18 cellular contexts compared by ENCODE assay signal in the genomic region with DNA sequence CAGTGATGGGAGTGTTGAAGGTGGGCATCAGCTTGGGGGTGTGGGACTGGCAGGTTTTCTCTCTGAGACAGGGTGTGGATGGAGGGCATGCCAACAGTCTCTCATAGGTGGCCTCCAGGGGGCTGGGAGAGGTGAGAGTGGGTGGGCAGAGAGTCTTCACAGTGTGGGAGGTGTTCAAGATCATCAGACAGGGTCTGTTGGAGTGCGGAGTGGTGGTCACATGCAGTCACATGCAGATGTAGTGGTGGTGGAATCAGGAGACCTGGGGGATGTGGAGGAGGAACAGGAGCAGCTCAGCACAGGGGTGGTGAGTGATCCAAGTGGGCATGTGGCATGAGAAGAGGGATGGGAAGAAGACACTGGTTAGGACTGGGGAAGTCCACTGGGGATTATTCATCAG. TPM values are rescaled to one million over a fixed set of nuclear protein-coding genes. Genes with fewer than 3 reads are reported as not detected.
DNase-seq lines count a peak whose midpoint lies in the region; ATAC-seq and TF ChIP-seq lines count a peak whose summit lies in the region.
"Had no signal": no experiment of that assay in that cellular context is flagged by ENCODE, and none has a peak within 500 bp of the region (broad histone marks: within the 10 kb centered on the region; RNA-seq: fewer than 3 reads in every experiment).

No MANE protein-coding gene starts in this region.

- H3K27ac ChIP-seq in HEK293 (ENCODE audit: extremely low read depth, low read depth, low read length) (no peak overlapping the region), skin epidermis (peak overlapping the region in 19 of 21 experiments; percentile 17 to 94 (median 69)), dorsolateral prefrontal cortex (no peak overlapping the region), stomach (no peak overlapping the region)
- H3K27ac ChIP-seq: colonic mucosa had no signal

- H3K27me3 Mint-ChIP-seq in CD14-positive monocyte (ENCODE audit: low read depth in 3 of 3) = peaks cover 0 to 3% (median 2%) of the 10 kb centered on the region in 3 donors
- no peaks in the 10 kb centered on the region for H3K27me3 Mint-ChIP-seq in activated T-helper 2 cell treated with anti-CD3 and anti-CD28 coated beads, Interferon-gamma antibody, Interleukin-2, Interleukin-4, amounts not matched to agents 10 μg/mL and 5 μg/mL and 100 μg/mL, durations not matched to agents 14 hours and 24 hours and 36 hours (ENCODE audit: low read depth)
- H3K27me3 Mint-ChIP-seq: CD8-positive, alpha-beta memory T cell had no signal

- H3K9me3 ChIP-seq in HEK293 (ENCODE audit: control insufficient read depth, insufficient read depth, low read depth, low read length) (no peaks in the 10 kb centered on the region), stomach (no peaks in the 10 kb centered on the region)
- H3K9me3 ChIP-seq: colonic mucosa, lower lobe of right lung, pancreas had no signal

- CTCF ChIA-PET in HEK293 (lab: Yijun Ruan, JAX) = no interaction called here

- peak overlapping the region; percentile 92 to 100 (median 97) for H3K27ac Mint-ChIP-seq in CD14-positive monocyte
- H3K27ac Mint-ChIP-seq in activated T-helper 2 cell treated with anti-CD3 and anti-CD28 coated beads, Interferon-gamma antibody, Interleukin-2, Interleukin-4, amounts not matched to agents 10 μg/mL and 5 μg/mL and 100 μg/mL, durations not matched to agents 14 hours and 24 hours and 36 hours = peak overlapping the region; percentile 28
- H3K27ac Mint-ChIP-seq: brain, WTC11 had no signal

- no peak overlapping the region for H3K4me3 ChIP-seq in HEK293 (ENCODE audit: low read depth, low read length)
- H3K4me3 ChIP-seq in skin epidermis = no peak overlapping the region
- H3K4me3 ChIP-seq in dorsolateral prefrontal cortex = no peak overlapping the region
- H3K4me3 ChIP-seq in stomach = no peak overlapping the region
- H3K4me3 ChIP-seq: colonic mucosa, lower lobe of right lung, pancreas had no signal

- no peak for TF ChIP-seq EP300 in stomach (IDR thresholded peaks at IDR 0.05)

- ATAC-seq in GM18517 (IDR thresholded peaks at IDR 0.05; ENCODE audit: unreplicated experiment) = no peak
- ATAC-seq: WTC11 had no signal

- H3K36me3 ChIP-seq in HEK293 (ENCODE audit: control insufficient read depth in 2 of 2, insufficient read depth in 1 of 2, low read length in 2 of 2) (peaks cover 0 to 4% of the 10 kb centered on the region in 2 experiments; a peak in 1 of 3 replicates), stomach (peaks cover 0 to 36% (median 34%) of the 10 kb centered on the region in 4 donors)
- H3K36me3 ChIP-seq: colonic mucosa, pancreas had no signal

- intact Hi-C loops in CD14-positive monocyte (cut with micrococcal nuclease) (loop anchor here in 1 of 2 donors (10.0 kb wide), 1 partner anchor 204 kb away; no protein-coding TSS in a partner anchor), dorsolateral prefrontal cortex (cut with DNase I) (loop anchor here in 1 of 2 donors (10.0 kb wide), 1 partner anchor 186 kb away; the partner anchor contains the start of gene SLC36A1), stomach (cut with DNase I; ENCODE audit: low total_unique reads) (no loop called here)
- intact Hi-C loops in activated T-helper 2 cell treated with anti-CD3 and anti-CD28 coated beads, Interferon-gamma antibody, Interleukin-2, Interleukin-4, amounts not matched to agents 10 μg/mL and 5 μg/mL and 100 μg/mL, durations not matched to agents 14 hours and 24 hours and 36 hours (cut with micrococcal nuclease) = no loop called here

- TF ChIP-seq CTCF in CD14-positive monocyte (IDR thresholded peaks at IDR 0.05) (no peak), HEK293 (tag by site-specific recombination; IDR thresholded peaks at IDR 0.05) (no peak), dorsolateral prefrontal cortex (IDR thresholded peaks at IDR 0.05 in 54 of 56, conservative IDR thresholded peaks at IDR 0.05 in 2 of 56; ENCODE audit: low read depth in 1 of 56, partially characterized antibody in 56 of 56) (no peak), stomach (IDR thresholded peaks at IDR 0.05) (no peak)

- WGBS in stomach, 5 donors = 0 to 90% (median 35%) methylated on average over 1 of the region's 1 CpG

- no peak for TF ChIP-seq POLR2A in stomach (IDR thresholded peaks at IDR 0.05)

- peaks cover 41 to 46% of the 10 kb centered on the region in 2 donors for H3K36me3 Mint-ChIP-seq in CD14-positive monocyte
- peaks cover 20% of the 10 kb centered on the region for H3K36me3 Mint-ChIP-seq in activated T-helper 2 cell treated with anti-CD3 and anti-CD28 coated beads, Interferon-gamma antibody, Interleukin-2, Interleukin-4, amounts not matched to agents 10 μg/mL and 5 μg/mL and 100 μg/mL, durations not matched to agents 14 hours and 24 hours and 36 hours (ENCODE audit: low read depth)
- H3K36me3 Mint-ChIP-seq: WTC11 had no signal

- H3K4me3 Mint-ChIP-seq in CD14-positive monocyte = peak overlapping the region; percentile 31 to 39
- no peak overlapping the region for H3K4me3 Mint-ChIP-seq in activated T-helper 2 cell treated with anti-CD3 and anti-CD28 coated beads, Interferon-gamma antibody, Interleukin-2, Interleukin-4, amounts not matched to agents 10 μg/mL and 5 μg/mL and 100 μg/mL, durations not matched to agents 14 hours and 24 hours and 36 hours (ENCODE audit: low read depth)
- H3K4me3 Mint-ChIP-seq: brain; CD8-positive, alpha-beta memory T cell; WTC11 had no signal

- H3K4me1 Mint-ChIP-seq in CD14-positive monocyte = peaks cover 63% of the 10 kb centered on the region
- peaks cover 30% of the 10 kb centered on the region for H3K4me1 Mint-ChIP-seq in activated T-helper 2 cell treated with anti-CD3 and anti-CD28 coated beads, Interferon-gamma antibody, Interleukin-2, Interleukin-4, amounts not matched to agents 10 μg/mL and 5 μg/mL and 100 μg/mL, durations not matched to agents 14 hours and 24 hours and 36 hours (ENCODE audit: low read depth)

- POLR2A ChIA-PET in HEK293 (lab: Yijun Ruan, JAX) = no interaction called here

- no peak for DNase-seq in CD14-positive monocyte (ENCODE audit: low spot score)
- DNase-seq in activated T-helper 2 cell treated with anti-CD3 and anti-CD28 coated beads, Interferon-gamma antibody, Interleukin-2, Interleukin-4, amounts not matched to agents 10 μg/mL and 5 μg/mL and 100 μg/mL, durations not matched to agents 14 hours and 24 hours and 36 hours (ENCODE audit: low spot score) = no peak
- DNase-seq in dorsolateral prefrontal cortex = no peak
- DNase-seq in stomach = no peak
- no peak for DNase-seq in NCI-H1105 (lab: John Stamatoyannopoulos, UW)
- DNase-seq: CD8-positive, alpha-beta memory T cell; colonic mucosa; lower lobe of right lung; NCI-H526 treated with DMSO at 0.1 percent for 48 hours; pancreas; SHP77 treated with DMSO at 0.1 percent for 48 hours; stimulated activated CD4-positive, alpha-beta T cell treated with anti-CD3 and anti-CD28 coated beads, Interleukin-2, amount 100 ng/mL, for 24 hours had no signal

- H3K4me1 ChIP-seq in HEK293 (ENCODE audit: control insufficient read depth, insufficient read depth, low read length) (no peaks in the 10 kb centered on the region), stomach (peaks cover 7 to 42% (median 16%) of the 10 kb centered on the region in 4 donors)

- no peaks in the 10 kb centered on the region for H3K27me3 ChIP-seq in dorsolateral prefrontal cortex
- no peaks in the 10 kb centered on the region for H3K27me3 ChIP-seq in stomach
- H3K27me3 ChIP-seq: colonic mucosa, pancreas had no signal

- H3K9me3 Mint-ChIP-seq in CD14-positive monocyte = no peaks in the 10 kb centered on the region
- no peaks in the 10 kb centered on the region for H3K9me3 Mint-ChIP-seq in activated T-helper 2 cell treated with anti-CD3 and anti-CD28 coated beads, Interferon-gamma antibody, Interleukin-2, Interleukin-4, amounts not matched to agents 10 μg/mL and 5 μg/mL and 100 μg/mL, durations not matched to agents 14 hours and 24 hours and 36 hours
- H3K9me3 Mint-ChIP-seq: brain; CD8-positive, alpha-beta memory T cell; WTC11 had no signal

TF ChIP-seq in HEK293, 187 proteins besides CTCF, POLR2A, EP300 and RAD21:
- TF ChIP-seq EGR2 (tag by site-specific recombination; IDR thresholded peaks at IDR 0.05; ENCODE audit: low read depth) (peak; percentile 93), ZBTB17 (tag by site-specific recombination; IDR thresholded peaks at IDR 0.05) (no peak), ZFHX2 (tag by site-specific recombination; conservative IDR thresholded peaks at IDR 0.05) (peak; percentile 78)

RNA-seq across cellular contexts. Expression of gene GM2A, which starts 5.8 kb away (rescaled TPM):
- polyA plus RNA-seq in CD14-positive monocyte (10 to 100 TPM; 28.0 to 57.9 TPM), stomach (10 to 100 TPM in 1 of 3 donors, 1 to 10 TPM in 2; 3.2 to 27.7 (median 9.2) TPM)
- total RNA-seq in activated T-helper 2 cell treated with anti-CD3 and anti-CD28 coated beads, Interferon-gamma antibody, Interleukin-2, Interleukin-4, amounts not matched to agents 10 μg/mL and 5 μg/mL and 100 μg/mL, durations not matched to agents 14 hours and 24 hours and 36 hours = 20.4 and 20.9 TPM in 2 replicates
- total RNA-seq in dorsolateral prefrontal cortex (10 to 100 TPM; 25.4 to 82.0 (median 40.5) TPM), stomach (10 to 100 TPM in 4 of 5 donors, 1 to 10 TPM in 1; 3.5 to 57.2 (median 21.4) TPM)

RNA-seq across cellular contexts. Expression of gene CCDC69, which starts 34.9 kb away (rescaled TPM):
- polyA plus RNA-seq in CD14-positive monocyte (10 to 100 TPM; 68.4 to 84.1 TPM), stomach (10 to 100 TPM; 24.9 to 33.4 (median 28.6) TPM)
- 29.8 and 31.4 TPM in 2 replicates for total RNA-seq in activated T-helper 2 cell treated with anti-CD3 and anti-CD28 coated beads, Interferon-gamma antibody, Interleukin-2, Interleukin-4, amounts not matched to agents 10 μg/mL and 5 μg/mL and 100 μg/mL, durations not matched to agents 14 hours and 24 hours and 36 hours
- total RNA-seq in dorsolateral prefrontal cortex (10 to 100 TPM in 50 of 120 experiments, 1 to 10 TPM in 70; 4.3 to 17.0 (median 9.2) TPM), stomach (100 to 1,000 TPM in 1 of 5 donors, 10 to 100 TPM in 3, 1 to 10 TPM in 1; 5.5 to 173 (median 36.2) TPM)

RNA-seq across cellular contexts. Expression of gene SLC36A3, which starts 44.8 kb away (rescaled TPM):
- polyA plus RNA-seq in CD14-positive monocyte (not detected), stomach (not detected)
- not detected in 2 replicates for total RNA-seq in activated T-helper 2 cell treated with anti-CD3 and anti-CD28 coated beads, Interferon-gamma antibody, Interleukin-2, Interleukin-4, amounts not matched to agents 10 μg/mL and 5 μg/mL and 100 μg/mL, durations not matched to agents 14 hours and 24 hours and 36 hours
- total RNA-seq in dorsolateral prefrontal cortex (not detected), stomach (not detected)
- total RNA-seq: CD8-positive, alpha-beta memory T cell; colonic mucosa; lower lobe of right lung; pancreas; T-helper 2 cell treated with Interferon-gamma antibody and Interleukin-4, amounts not matched to agents 100 ng/mL and 5 ng/mL, for 36 hours; WTC11 had no signal
- polyA plus RNA-seq: CD8-positive, alpha-beta memory T cell; pancreas had no signal

Comparison
In these comparisons a context has a peak if more than half of its experiments do, and no peak if none do; other contexts are left out.
1. H3K27ac ChIP-seq: peak in skin epidermis (19 of 21); none in HEK293 (single experiment), dorsolateral prefrontal cortex (0 of 59) and stomach (0 of 5).